Comparison of ENCODE assay signal across 13 cellular contexts in the genomic region with DNA sequence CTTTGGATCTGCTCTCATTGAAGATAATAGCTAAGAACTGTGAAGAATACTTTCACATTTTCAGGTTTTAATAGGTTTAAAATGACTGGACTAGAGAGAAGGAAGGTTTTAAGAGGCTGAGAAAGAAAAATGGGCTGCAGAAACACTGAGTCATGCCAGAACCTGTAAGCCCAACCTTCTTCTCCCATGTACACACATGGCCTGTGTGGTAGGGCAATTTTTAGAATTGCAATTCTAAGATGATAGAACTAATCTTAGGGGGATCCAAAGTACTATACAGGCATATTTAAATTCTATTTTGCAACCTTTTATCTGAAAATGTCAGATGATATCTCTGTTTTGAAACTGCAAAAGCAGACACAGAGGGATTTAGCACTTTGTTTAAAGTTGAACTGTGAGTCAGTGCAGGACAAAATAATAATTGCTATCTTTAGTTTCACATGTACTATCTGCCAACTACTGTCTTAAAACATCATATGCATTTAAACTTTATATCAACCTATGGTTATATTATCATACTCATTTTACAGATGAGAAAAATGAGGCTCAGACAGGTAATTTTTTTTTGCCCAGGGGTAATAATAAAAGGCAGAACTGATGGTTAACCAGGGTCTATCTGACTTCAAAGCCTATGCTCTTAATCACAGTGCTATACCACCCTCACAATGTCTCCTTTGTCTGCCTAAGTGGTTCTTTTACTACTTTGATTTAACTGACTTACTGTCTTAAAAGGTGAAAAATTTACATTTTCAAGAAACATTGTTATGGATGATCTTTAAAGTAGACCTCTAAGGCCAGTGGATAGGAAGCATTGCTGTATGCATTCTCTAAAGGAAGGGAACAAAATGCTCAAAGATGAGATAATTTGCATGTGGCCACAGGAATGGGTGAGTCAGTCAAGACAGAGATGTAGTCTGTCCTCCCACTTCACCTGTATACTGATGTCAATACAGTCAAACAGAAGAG. TPM values are rescaled to one million over a fixed set of nuclear protein-coding genes. Genes with fewer than 3 reads are reported as not detected.
DNase-seq lines count a peak whose midpoint lies in the region; ATAC-seq, FAIRE-seq and TF ChIP-seq lines count a peak whose summit lies in the region.
"Had no signal": no experiment of that assay in that cellular context is flagged by ENCODE, and none has a peak within 500 bp of the region (broad histone marks: within the 10 kb centered on the region; RNA-seq: fewer than 3 reads in every experiment).

No MANE protein-coding gene starts in this region.

- H4K20me1 ChIP-seq in HepG2 (ENCODE audit: insufficient read depth, low read length), result no peaks in the 10 kb centered on the region

- no peak overlapping the region for H3K9ac ChIP-seq in endodermal cell (ENCODE audit: extremely low read depth, low read length, poor library complexity, severe bottlenecking)
- H3K9ac ChIP-seq in HepG2 (ENCODE audit: insufficient read depth, low read depth, low read length), result no peak overlapping the region

- peaks cover 26% of the 10 kb centered on the region for H3K4me1 Mint-ChIP-seq in endodermal cell
- H3K4me1 Mint-ChIP-seq: neural crest cell had no signal

- no peak overlapping the region for H2AFZ ChIP-seq in HepG2 (ENCODE audit: low read length)

- intact Hi-C loops in HepG2 (cut with micrococcal nuclease; ENCODE audit: unreplicated experiment) (no loop called here), left cardiac atrium (cut with DNase I) (no loop called here)

- TF ChIP-seq CTCF in GM12865 (IDR thresholded peaks at IDR 0.05; ENCODE audit: insufficient read depth, low read depth, low read length, missing control alignments) (no peak), endodermal cell (conservative IDR thresholded peaks at IDR 0.05) (no peak), HepG2 (CRISPR knock-in tag; IDR thresholded peaks at IDR 0.05) (no peak)

- FAIRE-seq in HepG2 (lab: Jason Lieb, UNC), result no peak
- FAIRE-seq: D721Med had no signal

- TF ChIP-seq RAD21 in HepG2 (CRISPR knock-in tag; IDR thresholded peaks at IDR 0.05), result no peak

- H3K9me3 ChIP-seq in endodermal cell (ENCODE audit: control insufficient read depth, low read length) (no peaks in the 10 kb centered on the region), HepG2 (ENCODE audit: low read length) (no peaks in the 10 kb centered on the region)
- H3K9me3 ChIP-seq: colonic mucosa had no signal

- DNase-seq in GM12865 (ENCODE audit: low read depth) (peak; percentile 13), endodermal cell (no peak), KBM-7 (no peak), HepG2 (ENCODE audit: low spot score) (no peak), left cardiac atrium (no peak), NCI-H748 treated with DMSO at 0.1 percent for 48 hours (lab: John Stamatoyannopoulos, UW) (no peak)
- DNase-seq: colonic mucosa had no signal

- peak overlapping the region; percentile 12 for H3K27ac Mint-ChIP-seq in endodermal cell

- ATAC-seq in GM21526 (IDR thresholded peaks at IDR 0.05; ENCODE audit: low FRiP score, unreplicated experiment), result peak; percentile 89
- ATAC-seq in HG03442 (IDR thresholded peaks at IDR 0.05; ENCODE audit: unreplicated experiment), result peak; percentile 94
- no peak for ATAC-seq in HepG2
- ATAC-seq in left cardiac atrium, result no peak

- H3K27ac ChIP-seq in endodermal cell (ENCODE audit: low read depth, low read length) (no peak overlapping the region), HepG2 (ENCODE audit: extremely low read length, insufficient read depth, low read length) (no peak overlapping the region)
- H3K27ac ChIP-seq: colonic mucosa had no signal

- CTCF ChIA-PET in HepG2 (lab: Yijun Ruan, JAX; ENCODE audit: low intra/inter-chr PET ratio, low total read pairs), result no interaction called here

- no peak overlapping the region for H3K4me3 Mint-ChIP-seq in endodermal cell
- H3K4me3 Mint-ChIP-seq: neural crest cell had no signal

- in situ Hi-C loops in KBM-7 (cut with MboI; ENCODE audit: low pct_unique_long_range_greater_than_20kb, low sequenced_read_pairs), result no loop called here
- in situ Hi-C loops in HepG2 (cut with HindIII; ENCODE audit: extremely low pct_ligation_motif_present, low pct_unique_long_range_greater_than_20kb), result no loop called here

- H3K36me3 Mint-ChIP-seq in endodermal cell (ENCODE audit: low read depth), result no peaks in the 10 kb centered on the region

- no peaks in the 10 kb centered on the region for H3K27me3 Mint-ChIP-seq in endodermal cell (ENCODE audit: insufficient read depth)

- TF ChIP-seq POLR2A in HepG2 (IDR thresholded peaks at IDR 0.05; ENCODE audit: insufficient read depth in 1 of 2, low read depth in 2 of 2, low read length in 2 of 2), result no peak

- POLR2A ChIA-PET in HepG2 (lab: Yijun Ruan, JAX), result no interaction called here

- no peak for TF ChIP-seq EP300 in HepG2 (IDR thresholded peaks at IDR 0.05; ENCODE audit: low read depth in 2 of 2, low read length in 2 of 2)
- no peak for TF ChIP-seq EP300 in HepG2 (CRISPR knock-in tag; IDR thresholded peaks at IDR 0.05; ENCODE audit: borderline replicate concordance)

- H3K4me2 ChIP-seq in HepG2 (ENCODE audit: low read depth, low read length), result no peak overlapping the region

- no TSS peak for BruUV-seq in HepG2 (replicated peaks; lab: Mats Ljungman, UMichigan)

- H3K4me3 ChIP-seq in GM12865 (ENCODE audit: low read depth, low read length) (no peak overlapping the region), endodermal cell (ENCODE audit: low read length) (no peak overlapping the region), HepG2 (replicated peaks in 1 of 3; ENCODE audit: insufficient read depth in 1 of 3, low read depth in 2 of 3, low read length in 3 of 3) (no peak overlapping the region)
- H3K4me3 ChIP-seq: colonic mucosa had no signal

- no peaks in the 10 kb centered on the region for H3K9me3 Mint-ChIP-seq in endodermal cell
- H3K9me3 Mint-ChIP-seq: neural crest cell had no signal

- H3K79me2 ChIP-seq in HepG2 (ENCODE audit: insufficient read depth, low read length), result no peaks in the 10 kb centered on the region

- H3K36me3 ChIP-seq in endodermal cell (ENCODE audit: control insufficient read depth, insufficient read depth, low read length), result no peaks in the 10 kb centered on the region
- no peaks in the 10 kb centered on the region for H3K36me3 ChIP-seq in HepG2 (replicated peaks in 1 of 2; ENCODE audit: control insufficient read depth in 1 of 2, insufficient read depth in 2 of 2, low read length in 2 of 2)
- H3K36me3 ChIP-seq: colonic mucosa had no signal

- H3K4me1 ChIP-seq in endodermal cell (ENCODE audit: control insufficient read depth, insufficient read depth, low read length) (no peaks in the 10 kb centered on the region), HepG2 (ENCODE audit: insufficient read depth, low read length) (no peaks in the 10 kb centered on the region)
- H3K4me1 ChIP-seq: colonic mucosa had no signal

- H3K27me3 ChIP-seq in endodermal cell (ENCODE audit: control insufficient read depth, insufficient read depth, low read length, poor library complexity, severe bottlenecking), result no peaks in the 10 kb centered on the region
- no peaks in the 10 kb centered on the region for H3K27me3 ChIP-seq in HepG2 (ENCODE audit: control insufficient read depth in 1 of 2, insufficient read depth in 2 of 2, low read length in 2 of 2)
- H3K27me3 ChIP-seq: colonic mucosa had no signal

TF ChIP-seq in HepG2, 621 proteins besides CTCF, POLR2A, EP300 and RAD21 (continues in another document):
- TF ChIP-seq, protein P1, sequence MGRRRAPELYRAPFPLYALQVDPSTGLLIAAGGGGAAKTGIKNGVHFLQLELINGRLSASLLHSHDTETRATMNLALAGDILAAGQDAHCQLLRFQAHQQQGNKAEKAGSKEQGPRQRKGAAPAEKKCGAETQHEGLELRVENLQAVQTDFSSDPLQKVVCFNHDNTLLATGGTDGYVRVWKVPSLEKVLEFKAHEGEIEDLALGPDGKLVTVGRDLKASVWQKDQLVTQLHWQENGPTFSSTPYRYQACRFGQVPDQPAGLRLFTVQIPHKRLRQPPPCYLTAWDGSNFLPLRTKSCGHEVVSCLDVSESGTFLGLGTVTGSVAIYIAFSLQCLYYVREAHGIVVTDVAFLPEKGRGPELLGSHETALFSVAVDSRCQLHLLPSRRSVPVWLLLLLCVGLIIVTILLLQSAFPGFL (CRISPR knock-in tag; IDR thresholded peaks at IDR 0.05), result no peak
- no peak for TF ChIP-seq SNAPC2 (CRISPR knock-in tag; IDR thresholded peaks at IDR 0.05)
- no peak for TF ChIP-seq ZNF160 (CRISPR knock-in tag; IDR thresholded peaks at IDR 0.05)
- no peak for TF ChIP-seq ZNF816 (CRISPR knock-in tag; IDR thresholded peaks at IDR 0.05; ENCODE audit: borderline replicate concordance)
- TF ChIP-seq TAF15 (IDR thresholded peaks at IDR 0.05; ENCODE audit: low read depth, low read length, poor library complexity, severe bottlenecking), result no peak
- TF ChIP-seq TMF1 (CRISPR knock-in tag; IDR thresholded peaks at IDR 0.05; ENCODE audit: low read depth), result no peak
- no peak for TF ChIP-seq SMARCC2 (IDR thresholded peaks at IDR 0.05)
- no peak for TF ChIP-seq KLF11 (CRISPR knock-in tag; IDR thresholded peaks at IDR 0.05)
- no peak for TF ChIP-seq ZBTB1 (CRISPR knock-in tag; IDR thresholded peaks at IDR 0.05; ENCODE audit: borderline replicate concordance)

RNA-seq across cellular contexts. Expression of a gene that starts 4.3 kb away (rescaled TPM):
- 10 to 100 TPM in 1 of 2 donors, 1 to 10 TPM in 1; 4.4 to 11.1 TPM for total RNA-seq in endodermal cell
- 1.5 TPM for polyA plus RNA-seq in endodermal cell (2013, experiment 1 of 2)
- 1.4 TPM for polyA plus RNA-seq in endodermal cell (2013, experiment 2 of 2)
- total RNA-seq in HepG2 (2016; rRNA removed; fragmentation: Illumina TruSeq; extraction: Trizol), result not detected in 2 replicates
- total RNA-seq in HepG2 (2016; cell fraction: cytosol; rRNA removed; fragmentation: Illumina TruSeq; extraction: Trizol; ENCODE audit: low read depth), result not detected in 2 replicates
- total RNA-seq in HepG2 (2016; cell fraction: insoluble cytoplasmic fraction; rRNA removed; fragmentation: Illumina TruSeq; extraction: Trizol), result not detected in 2 replicates
- total RNA-seq in HepG2 (2016; cell fraction: membrane; rRNA removed; fragmentation: Illumina TruSeq; extraction: Trizol), result not detected in 2 replicates
- not detected in 2 replicates for total RNA-seq in HepG2 (2016; cell fraction: nucleus; rRNA removed; fragmentation: Illumina TruSeq; extraction: Trizol)
- not detected in 2 replicates for polyA plus RNA-seq in HepG2 (2011; rRNA removed)
- not detected in 2 replicates for polyA plus RNA-seq in HepG2 (2011; cell fraction: cytosol; rRNA removed)
- not detected in 2 replicates for polyA plus RNA-seq in HepG2 (2011; cell fraction: nucleus; rRNA removed)
- polyA plus RNA-seq in HepG2 (2012), result not detected in 2 replicates
- polyA plus RNA-seq in HepG2 (2016; cell fraction: cytosol; fragmentation: Illumina TruSeq; extraction: Trizol; ENCODE audit: low read depth), result not detected in 2 replicates
- not detected in 2 replicates for polyA plus RNA-seq in HepG2 (2016; cell fraction: insoluble cytoplasmic fraction; fragmentation: Illumina TruSeq; extraction: Trizol; ENCODE audit: low read depth)
- not detected in 2 replicates for polyA plus RNA-seq in HepG2 (2016; cell fraction: membrane; fragmentation: Illumina TruSeq; extraction: Trizol; ENCODE audit: low read depth)
- not detected in 2 replicates for polyA plus RNA-seq in HepG2 (2016; cell fraction: nucleus; fragmentation: Illumina TruSeq; extraction: Trizol; ENCODE audit: insufficient read depth, low read depth)
- polyA minus RNA-seq in HepG2 (2011; rRNA and poly(A)+ RNA removed; ENCODE audit: low replicate concordance), result not detected in 2 replicates
- not detected in 2 replicates for polyA minus RNA-seq in HepG2 (2011; cell fraction: cytosol; rRNA and poly(A)+ RNA removed)
- not detected in 2 replicates for polyA minus RNA-seq in HepG2 (2011; cell fraction: nucleus; rRNA and poly(A)+ RNA removed)
- total RNA-seq in left cardiac atrium, result not detected
- total RNA-seq: colonic mucosa; neural crest cell; subcutaneous adipose tissue; T-helper 1 cell treated with Interleukin-12 subunit alpha and Interleukin-12 subunit beta and Interleukin-4 antibody, amounts not matched to agents 30 ng/mL and 1 ng/mL, for 36 hours had no signal

Comparison
In these comparisons a context has a peak if more than half of its experiments do, and no peak if none do; other contexts are left out.
1. ATAC-seq: peak in GM21526 (single experiment) and HG03442 (single experiment); none in HepG2 (single experiment) and left cardiac atrium (0 of 2).